Comparison of ENCODE assay signal across 16 cellular contexts in the genomic region with DNA sequence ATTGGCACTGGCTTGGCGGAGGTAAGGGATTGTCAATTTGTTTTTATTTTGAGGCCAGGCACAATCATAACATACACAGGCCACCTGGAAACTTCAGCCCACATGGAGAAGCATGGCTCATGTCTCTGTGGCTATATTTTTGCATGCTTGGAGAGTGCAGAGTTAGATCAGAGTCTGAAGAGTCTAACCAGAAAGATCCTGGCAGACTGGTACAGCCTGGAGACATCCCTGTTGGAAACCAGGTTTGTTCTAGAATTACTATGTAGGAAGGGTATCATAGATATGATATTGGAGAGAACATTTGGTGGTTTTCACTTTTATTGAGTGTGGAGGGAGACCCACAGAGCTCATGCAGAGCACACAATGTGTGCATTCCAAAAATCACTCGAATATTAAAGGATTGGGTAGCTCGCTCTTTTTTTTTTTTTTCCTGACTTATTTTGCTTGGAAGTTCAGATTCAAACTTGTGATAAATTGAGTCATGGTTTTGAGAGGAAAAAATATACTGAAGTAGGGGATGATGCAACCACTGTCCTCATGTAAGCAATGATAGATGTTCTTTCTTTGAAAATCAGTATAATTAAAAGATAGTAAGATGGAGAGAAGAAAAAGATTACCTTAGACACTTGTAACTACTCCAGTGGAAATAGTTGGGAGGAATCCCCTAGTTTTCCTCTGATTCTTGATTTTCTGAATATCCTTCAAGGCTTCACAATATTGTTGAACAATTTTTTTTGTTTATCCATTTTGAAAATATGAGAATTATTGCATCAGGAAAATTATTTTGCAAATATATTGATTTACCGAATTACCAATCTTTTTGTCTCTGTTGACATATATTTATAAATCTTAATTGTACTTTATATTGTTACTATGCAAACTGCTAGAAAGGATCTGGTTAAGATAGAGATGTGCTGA.
A peak's percentile ranks its signal among the peaks of the same experiment; 100 is the strongest.
DNase-seq lines count a peak whose midpoint lies in the region; ATAC-seq and TF ChIP-seq lines count a peak whose summit lies in the region.
"Had no signal": no experiment of that assay in that cellular context is flagged by ENCODE, and none has a peak within 500 bp of the region (broad histone marks: within the 10 kb centered on the region; RNA-seq: fewer than 3 reads in every experiment).

No MANE protein-coding gene starts in this region.

- 0 out of 2 replicates have a peak overlapping the region, but pooled peaks have one; percentile 46 for H3K27ac Mint-ChIP-seq in GM23338
- no peak overlapping the region for H3K27ac Mint-ChIP-seq in activated naive CD4-positive, alpha-beta T cell treated with anti-CD3 and anti-CD28 coated beads, Interleukin-2, amount 50 U/mL, for 72 hours
- H3K27ac Mint-ChIP-seq: activated naive CD8-positive, alpha-beta T cell treated with anti-CD3 and anti-CD28 coated beads for 36 hours had no signal

- no peak overlapping the region for H3K4me2 ChIP-seq in GM23338
- H3K4me2 ChIP-seq in PC-3 (ENCODE audit: low read length), result 0 out of 2 replicates have a peak overlapping the region, but pooled peaks have one; percentile 20

- no peaks in the 10 kb centered on the region for H3K9me3 ChIP-seq in PC-3 (ENCODE audit: low read length)

- H3F3A ChIP-seq in GM23338 (replicated peaks; ENCODE audit: low read depth) (no peaks in the 10 kb centered on the region), PC-3 (ENCODE audit: low read length, unreplicated experiment) (no peaks in the 10 kb centered on the region)

- POLR2A ChIA-PET in PC-3 (lab: Charles Lee; ENCODE audit: unreplicated experiment), result interaction anchor here (0.6 kb wide), 1 partner anchor 279 kb away, joined by 3 read pairs; no protein-coding TSS in a partner anchor

- H3K4me1 Mint-ChIP-seq in GM23338, result peaks cover 8% of the 10 kb centered on the region
- H3K4me1 Mint-ChIP-seq: activated naive CD8-positive, alpha-beta T cell treated with anti-CD3 and anti-CD28 coated beads for 36 hours had no signal

- H3K36me3 Mint-ChIP-seq in GM23338 (ENCODE audit: low read depth), result no peaks in the 10 kb centered on the region
- no peaks in the 10 kb centered on the region for H3K36me3 Mint-ChIP-seq in activated naive CD4-positive, alpha-beta T cell treated with anti-CD3 and anti-CD28 coated beads, Interleukin-2, amount 50 U/mL, for 72 hours
- H3K36me3 Mint-ChIP-seq: activated naive CD8-positive, alpha-beta T cell treated with anti-CD3 and anti-CD28 coated beads for 36 hours had no signal

- H3K27me3 ChIP-seq in GM23338 (ENCODE audit: insufficient read depth), result no peaks in the 10 kb centered on the region
- no peaks in the 10 kb centered on the region for H3K27me3 ChIP-seq in PC-3 (ENCODE audit: low read length)

- no peak overlapping the region for H3K4me3 ChIP-seq in GM23338
- H3K4me3 ChIP-seq in PC-3 (ENCODE audit: low read length), result no peak overlapping the region
- H3K4me3 ChIP-seq in epithelial cell of esophagus (ENCODE audit: low read length), result no peak overlapping the region
- H3K4me3 ChIP-seq in skeletal muscle cell (ENCODE audit: low read depth, low read length), result no peak overlapping the region

- H3K79me2 ChIP-seq in GM23338 (replicated peaks; ENCODE audit: insufficient read depth), result no peaks in the 10 kb centered on the region
- H3K79me2 ChIP-seq in PC-3 (ENCODE audit: low read length), result no peaks in the 10 kb centered on the region

- CTCF ChIA-PET in PC-3 (lab: Charles Lee), result no interaction called here

- ATAC-seq in GM23338 (no peak), PC-3 (no peak)
- no peak for ATAC-seq in activated naive CD4-positive, alpha-beta T cell treated with anti-CD3 and anti-CD28 coated beads, Interleukin-2, amount 50 U/mL, for 72 hours
- ATAC-seq: left lobe of liver had no signal

- H3K27ac ChIP-seq in GM23338 (ENCODE audit: low read depth), result no peak overlapping the region
- no peak overlapping the region for H3K27ac ChIP-seq in PC-3 (ENCODE audit: low read length)
- H3K27ac ChIP-seq: epithelial cell of prostate had no signal

- BruUV-seq in PC-3 (replicated peaks; lab: Mats Ljungman, UMichigan), result no TSS peak

- no peak for DNase-seq in GM23338 (ENCODE audit: low spot score)
- no peak for DNase-seq in PC-3
- peak; percentile 10 for DNase-seq in epithelial cell of esophagus (ENCODE audit: low read depth)
- peak; percentile 51 for DNase-seq in skeletal muscle cell (ENCODE audit: low read depth)
- no peak for DNase-seq in activated T-cell treated with anti-CD3 and anti-CD28 coated beads for 4 hours
- DNase-seq in activated naive CD4-positive, alpha-beta T cell treated with anti-CD3 and anti-CD28 coated beads, Interleukin-2, amount 50 U/mL, for 72 hours (ENCODE audit: low spot score in 2 of 2), result no peak
- no peak for DNase-seq in SKM-1 treated with dmso at 0.1 percent for 144 hours (lab: John Stamatoyannopoulos, UW; ENCODE audit: unreplicated experiment)
- DNase-seq: activated CD4-positive, alpha-beta T cell treated with anti-CD3 and anti-CD28 coated beads for 4 hours; activated naive CD8-positive, alpha-beta T cell treated with anti-CD3 and anti-CD28 coated beads for 36 hours; GDM1; NCI-H2029 treated with DMSO at 0.1 percent for 48 hours; NCI-H774; SHP77; T1000 had no signal

- H3K4me1 ChIP-seq in GM23338 (ENCODE audit: insufficient read depth) (peaks cover 1% of the 10 kb centered on the region; the same call in 1 of the 2 replicates), PC-3 (ENCODE audit: insufficient read depth, low read length) (peaks cover 24% of the 10 kb centered on the region)

- H2AFZ ChIP-seq in GM23338 (no peak overlapping the region), PC-3 (ENCODE audit: low read length) (no peak overlapping the region)

- H4K20me1 ChIP-seq in GM23338 (replicated peaks; ENCODE audit: insufficient read depth) (no peaks in the 10 kb centered on the region), PC-3 (ENCODE audit: low read length) (no peaks in the 10 kb centered on the region)

- no peak overlapping the region for H3K9ac ChIP-seq in PC-3 (ENCODE audit: low read length)

- H3K27me3 Mint-ChIP-seq in GM23338 (ENCODE audit: insufficient read depth, low read depth, poor library complexity), result no peaks in the 10 kb centered on the region

- no peak for TF ChIP-seq CTCF in GM23338 (conservative IDR thresholded peaks at IDR 0.05; ENCODE audit: low read depth in 2 of 2)
- no peak for TF ChIP-seq CTCF in PC-3 (conservative IDR thresholded peaks at IDR 0.05; ENCODE audit: low read depth, low read length)
- no peak for TF ChIP-seq CTCF in epithelial cell of esophagus (IDR thresholded peaks at IDR 0.05; ENCODE audit: insufficient read depth, low read depth, low read length, missing control alignments)

- intact Hi-C loops in PC-3 (cut with micrococcal nuclease), result no loop called here

- H3K4me3 Mint-ChIP-seq in GM23338, result no peak overlapping the region
- H3K4me3 Mint-ChIP-seq: activated naive CD8-positive, alpha-beta T cell treated with anti-CD3 and anti-CD28 coated beads for 36 hours had no signal

- no peaks in the 10 kb centered on the region for H3K9me2 ChIP-seq in GM23338 (ENCODE audit: insufficient read depth)
- H3K9me2 ChIP-seq in PC-3 (replicated peaks; ENCODE audit: low read length), result no peaks in the 10 kb centered on the region

- no peaks in the 10 kb centered on the region for H3K9me3 Mint-ChIP-seq in GM23338
- no peaks in the 10 kb centered on the region for H3K9me3 Mint-ChIP-seq in activated naive CD4-positive, alpha-beta T cell treated with anti-CD3 and anti-CD28 coated beads, Interleukin-2, amount 50 U/mL, for 72 hours
- H3K9me3 Mint-ChIP-seq: activated naive CD8-positive, alpha-beta T cell treated with anti-CD3 and anti-CD28 coated beads for 36 hours had no signal

- H3K36me3 ChIP-seq in GM23338 (ENCODE audit: insufficient read depth), result no peaks in the 10 kb centered on the region
- no peaks in the 10 kb centered on the region for H3K36me3 ChIP-seq in PC-3 (ENCODE audit: low read depth, low read length)

TF ChIP-seq in GM23338, 12 proteins besides CTCF, POLR2A, EP300 and RAD21 (continues in another document):
- TF ChIP-seq ZNF331 (CRISPR knock-in tag; IDR thresholded peaks at IDR 0.05; ENCODE audit: low read depth), result no peak
- no peak for TF ChIP-seq CREB1 (CRISPR knock-in tag; IDR thresholded peaks at IDR 0.05; ENCODE audit: low read depth)
- no peak for TF ChIP-seq EZH2 (IDR thresholded peaks at IDR 0.05; ENCODE audit: low read depth, unreplicated experiment)
- TF ChIP-seq NANOG (IDR thresholded peaks at IDR 0.05; ENCODE audit: borderline replicate concordance), result no peak

Comparison
In these comparisons a context has a peak if more than half of its experiments do, and no peak if none do; other contexts are left out.
1. DNase-seq: peak in epithelial cell of esophagus (single experiment) and skeletal muscle cell (single experiment); none in GM23338 (single experiment), PC-3 (single experiment), activated T-cell treated with anti-CD3 and anti-CD28 coated beads for 4 hours (single experiment), activated naive CD4-positive, alpha-beta T cell treated with anti-CD3 and anti-CD28 coated beads, Interleukin-2, amount 50 U/mL, for 72 hours (0 of 2) and SKM-1 treated with dmso at 0.1 percent for 144 hours (single experiment).